ENCODE assay signal across 1 cellular context in genomic region chr1:32919811-32920733, GRCh38.
A peak's percentile ranks its signal among the peaks of the same experiment; 100 is the strongest.
TF ChIP-seq lines count a peak whose summit lies in the region.

No MANE protein-coding gene starts in this region.

TF ChIP-seq in K562, 482 proteins besides CTCF, POLR2A, EP300 and RAD21 (continued from another document):
- no peak for TF ChIP-seq RNF219 (CRISPR knock-in tag; IDR thresholded peaks at IDR 0.05)
- TF ChIP-seq CHD2 (IDR thresholded peaks at IDR 0.05; ENCODE audit: low read depth, low read length): no peak
- peak; percentile 43; the same call in 1 of the 2 replicates for TF ChIP-seq ARID1B (IDR thresholded peaks at IDR 0.05)
- peak; percentile 32; the same call in 1 of the 2 replicates for TF ChIP-seq L3MBTL2 (IDR thresholded peaks at IDR 0.05)
- no peak for TF ChIP-seq NFRKB (IDR thresholded peaks at IDR 0.05; ENCODE audit: low read depth)
- 0 out of 2 replicates have a peak, but pooled peaks have one; percentile 6 for TF ChIP-seq NCOR1 (IDR thresholded peaks at IDR 0.05)
- peak; percentile 59; the same call in 1 of the 2 replicates for TF ChIP-seq BACH1 (tag; IDR thresholded peaks at IDR 0.05)
- TF ChIP-seq CEBPB (tag; IDR thresholded peaks at IDR 0.05): peak; percentile 35
- TF ChIP-seq ZNF121 (CRISPR knock-in tag; conservative IDR thresholded peaks at IDR 0.05): 0 out of 2 replicates have a peak, but pooled peaks have one; percentile 30
- peak; percentile 72 for TF ChIP-seq ZNF584 (CRISPR knock-in tag; IDR thresholded peaks at IDR 0.05; ENCODE audit: low read depth)
- no peak for TF ChIP-seq BRF1 (IDR thresholded peaks at IDR 0.05; ENCODE audit: borderline replicate concordance, extremely low read depth, insufficient read length)
- peak; percentile 65 for TF ChIP-seq GABPA (tag; conservative IDR thresholded peaks at IDR 0.05; ENCODE audit: low read depth)
- TF ChIP-seq PBX2 (CRISPR knock-in tag; IDR thresholded peaks at IDR 0.05; ENCODE audit: low read depth): no peak
- TF ChIP-seq PBX2 (tag; conservative IDR thresholded peaks at IDR 0.05; ENCODE audit: low read depth): 0 out of 2 replicates have a peak, but pooled peaks have one; percentile 30
- no peak for TF ChIP-seq CHD1 (IDR thresholded peaks at IDR 0.05; ENCODE audit: low read length)
- no peak for TF ChIP-seq CREB1 (IDR thresholded peaks at IDR 0.05)
- peak; percentile 65; the same call in 1 of the 2 replicates for TF ChIP-seq CREB1 (CRISPR knock-in tag; IDR thresholded peaks at IDR 0.05)
- TF ChIP-seq ZNF318 (IDR thresholded peaks at IDR 0.05; ENCODE audit: borderline replicate concordance in 1 of 2, low read depth in 1 of 2): peak in 1 of 2 experiments; percentile 42; a peak in 1 of 4 replicates
- no peak for TF ChIP-seq RFX7 (CRISPR knock-in tag; IDR thresholded peaks at IDR 0.05)
- TF ChIP-seq STAG1 (CRISPR knock-in tag; IDR thresholded peaks at IDR 0.05; ENCODE audit: borderline replicate concordance): no peak
- TF ChIP-seq FOXJ2 (tag; IDR thresholded peaks at IDR 0.05): peak; percentile 53; the same call in 1 of the 2 replicates
- no peak for TF ChIP-seq ID3 (CRISPR knock-in tag; IDR thresholded peaks at IDR 0.05)
- no peak for TF ChIP-seq ID3 (tag; IDR thresholded peaks at IDR 0.05)
- TF ChIP-seq ELF1 (tag; IDR thresholded peaks at IDR 0.05): peak; percentile 66
- peak; percentile 56; the same call in 1 of the 2 replicates for TF ChIP-seq HDAC2 (IDR thresholded peaks at IDR 0.05)
- TF ChIP-seq ZZZ3 (IDR thresholded peaks at IDR 0.05): no peak
- no peak for TF ChIP-seq MTA2 (IDR thresholded peaks at IDR 0.05; ENCODE audit: low read depth)
- no peak for TF ChIP-seq PCBP1 (IDR thresholded peaks at IDR 0.05; ENCODE audit: low read depth, low read length, poor library complexity, severe bottlenecking)
- TF ChIP-seq DMBX1 (CRISPR knock-in tag; IDR thresholded peaks at IDR 0.05; ENCODE audit: borderline replicate concordance): peak; percentile 47; the same call in 1 of the 2 replicates
- 0 out of 2 replicates have a peak, but pooled peaks have one; percentile 1 for TF ChIP-seq TCFL5 (CRISPR knock-in tag; conservative IDR thresholded peaks at IDR 0.05)
- no peak for TF ChIP-seq PPARD (CRISPR knock-in tag; IDR thresholded peaks at IDR 0.05)
- TF ChIP-seq E2F6 (IDR thresholded peaks at IDR 0.05; ENCODE audit: borderline replicate concordance in 1 of 2, extremely low read depth in 1 of 2, insufficient read depth in 1 of 2, insufficient read length in 1 of 2, low read depth in 1 of 2, low read length in 1 of 2, poor library complexity in 1 of 2, severe bottlenecking in 1 of 2): no peak
- TF ChIP-seq TCF7L2 (IDR thresholded peaks at IDR 0.05; ENCODE audit: low read depth, low read length): no peak
- TF ChIP-seq HMBOX1 (IDR thresholded peaks at IDR 0.05): peak; percentile 41; the same call in 1 of the 2 replicates
- peak; percentile 95 for TF ChIP-seq ATF7 (IDR thresholded peaks at IDR 0.05)
- TF ChIP-seq ADNP (tag; IDR thresholded peaks at IDR 0.05): 0 out of 2 replicates have a peak, but pooled peaks have one; percentile 37
- TF ChIP-seq ZNF316 (IDR thresholded peaks at IDR 0.05): no peak
- no peak for TF ChIP-seq FOXM1 (IDR thresholded peaks at IDR 0.05; ENCODE audit: low read depth)
- TF ChIP-seq FOXM1 (CRISPR knock-in tag; IDR thresholded peaks at IDR 0.05; ENCODE audit: low read depth): no peak
- TF ChIP-seq NR2C2 (CRISPR knock-in tag; IDR thresholded peaks at IDR 0.05): no peak
- peak; percentile 49; the same call in 1 of the 2 replicates for TF ChIP-seq NR2C2 (tag; IDR thresholded peaks at IDR 0.05)
- no peak for TF ChIP-seq KHSRP (IDR thresholded peaks at IDR 0.05)
- TF ChIP-seq PYGO2 (tag; IDR thresholded peaks at IDR 0.05): 0 out of 2 replicates have a peak, but pooled peaks have one; percentile 13
- 0 out of 2 replicates have a peak, but pooled peaks have one; percentile 27 for TF ChIP-seq VEZF1 (CRISPR knock-in tag; IDR thresholded peaks at IDR 0.05)
- peak; percentile 47; the same call in 1 of the 2 replicates for TF ChIP-seq SPI1 (IDR thresholded peaks at IDR 0.05; ENCODE audit: borderline replicate concordance, low read depth, low read length)
- TF ChIP-seq ZNF785 (CRISPR knock-in tag; IDR thresholded peaks at IDR 0.05): no peak
- TF ChIP-seq PRPF4 (IDR thresholded peaks at IDR 0.05; ENCODE audit: insufficient read depth, low read depth, low read length, poor library complexity, severe bottlenecking): no peak
